Comparison of ENCODE assay signal across 1 cellular context in genomic region chr1:9651565-9652378, GRCh38.
TF ChIP-seq lines count a peak whose summit lies in the region.

PIK3CD (plus strand) TSS chr1:9651731; CDS start chr1:9710456, 58,725 bp downstream.

TF ChIP-seq in HepG2, 621 proteins besides CTCF, POLR2A, EP300 and RAD21 (continued from another document):
- 0 out of 2 replicates have a peak, but pooled peaks have one; percentile 42 for TF ChIP-seq MYPOP (CRISPR knock-in tag; IDR thresholded peaks at IDR 0.05)
- TF ChIP-seq, protein P1, sequence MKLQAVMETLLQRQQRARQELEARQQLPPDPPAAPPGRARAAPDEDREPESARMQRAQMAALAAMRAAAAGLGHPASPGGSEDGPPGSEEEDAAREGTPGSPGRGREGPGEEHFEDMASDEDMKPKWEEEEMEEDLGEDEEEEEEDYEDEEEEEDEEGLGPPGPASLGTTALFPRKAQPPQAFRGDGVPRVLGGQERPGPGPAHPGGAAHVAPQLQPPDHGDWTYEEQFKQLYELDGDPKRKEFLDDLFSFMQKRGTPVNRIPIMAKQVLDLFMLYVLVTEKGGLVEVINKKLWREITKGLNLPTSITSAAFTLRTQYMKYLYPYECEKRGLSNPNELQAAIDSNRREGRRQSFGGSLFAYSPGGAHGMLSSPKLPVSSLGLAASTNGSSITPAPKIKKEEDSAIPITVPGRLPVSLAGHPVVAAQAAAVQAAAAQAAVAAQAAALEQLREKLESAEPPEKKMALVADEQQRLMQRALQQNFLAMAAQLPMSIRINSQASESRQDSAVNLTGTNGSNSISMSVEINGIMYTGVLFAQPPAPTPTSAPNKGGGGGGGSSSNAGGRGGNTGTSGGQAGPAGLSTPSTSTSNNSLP (IDR thresholded peaks at IDR 0.05; ENCODE audit: low read depth, low read length) = no peak
- peak; percentile 99 for TF ChIP-seq ZNF800 (CRISPR knock-in tag; IDR thresholded peaks at IDR 0.05)
- TF ChIP-seq HNRNPLL (IDR thresholded peaks at IDR 0.05; ENCODE audit: low read depth, low read length, poor library complexity, severe bottlenecking) = peak; percentile 69
- no peak for TF ChIP-seq ZNF234 (CRISPR knock-in tag; conservative IDR thresholded peaks at IDR 0.05)
- TF ChIP-seq HDAC6 (IDR thresholded peaks at IDR 0.05; ENCODE audit: low read depth, low read length) = 0 out of 2 replicates have a peak, but pooled peaks have one; percentile 46
- TF ChIP-seq, protein P2, sequence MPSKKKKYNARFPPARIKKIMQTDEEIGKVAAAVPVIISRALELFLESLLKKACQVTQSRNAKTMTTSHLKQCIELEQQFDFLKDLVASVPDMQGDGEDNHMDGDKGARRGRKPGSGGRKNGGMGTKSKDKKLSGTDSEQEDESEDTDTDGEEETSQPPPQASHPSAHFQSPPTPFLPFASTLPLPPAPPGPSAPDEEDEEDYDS (CRISPR knock-in tag; IDR thresholded peaks at IDR 0.05) = no peak
- no peak for TF ChIP-seq ZBTB8A (CRISPR knock-in tag; IDR thresholded peaks at IDR 0.05; ENCODE audit: borderline replicate concordance, low read depth)
- TF ChIP-seq HOXA7 (CRISPR knock-in tag; IDR thresholded peaks at IDR 0.05) = no peak
